In genomic region chr15:65530318-65531111, GRCh38 we compare ENCODE assay signal across 8 cellular contexts. TPM values are rescaled to one million over a fixed set of nuclear protein-coding genes. Genes with fewer than 3 reads are reported as not detected.
A peak's percentile ranks its signal among the peaks of the same experiment; 100 is the strongest.
DNase-seq lines count a peak whose midpoint lies in the region; ATAC-seq and TF ChIP-seq lines count a peak whose summit lies in the region.

HACD3 (plus strand) TSS chr15:65530463; CDS start chr15:65530632, 169 bp downstream.

- H3K36me3 ChIP-seq in HEK293 (ENCODE audit: control insufficient read depth in 2 of 2, insufficient read depth in 1 of 2, low read length in 2 of 2) (peaks cover 3 to 6% of the 10 kb centered on the region in 2 experiments; a peak in 2 of 3 replicates), thoracic aorta (no peaks in the 10 kb centered on the region)

- POLR2A ChIA-PET in HEK293 (lab: Yijun Ruan, JAX): interaction anchor here (0.6 to 3.0 kb wide), 12 partner anchors 8 to 339 kb away, joined by 3 to 37 read pairs (median 4); partner anchors contain the start of genes DENND4A, DPP8, INTS14 and RAB11A

- ATAC-seq in activated naive CD4-positive, alpha-beta T cell treated with anti-CD3 and anti-CD28 coated beads, Interleukin-2, amount 50 U/mL, for 72 hours: peak; percentile 96 to 97
- ATAC-seq in thoracic aorta (ENCODE audit: insufficient number of reproducible peaks, low FRiP score, low read depth): peak; percentile 86

- CTCF ChIA-PET in HEK293 (lab: Yijun Ruan, JAX): interaction anchor here (0.6 to 3.9 kb wide), 7 partner anchors 9 to 441 kb away, joined by 3 to 18 read pairs (median 3); no protein-coding TSS in a partner anchor

- H3K4me1 Mint-ChIP-seq in glutamatergic neuron (ENCODE audit: low read depth, unreplicated experiment) (peaks cover 28% of the 10 kb centered on the region), osteocyte (ENCODE audit: unreplicated experiment) (peaks cover 43% of the 10 kb centered on the region)

- H3K9me3 Mint-ChIP-seq in activated naive CD4-positive, alpha-beta T cell treated with anti-CD3 and anti-CD28 coated beads, Interleukin-2, amount 50 U/mL, for 72 hours: no peaks in the 10 kb centered on the region
- H3K9me3 Mint-ChIP-seq in glutamatergic neuron (ENCODE audit: unreplicated experiment) (peaks cover 6% of the 10 kb centered on the region), osteocyte (ENCODE audit: unreplicated experiment) (no peaks in the 10 kb centered on the region)

- TF ChIP-seq CTCF in HEK293 (tag by site-specific recombination; IDR thresholded peaks at IDR 0.05): peak; percentile 67
- no peak for TF ChIP-seq CTCF in glutamatergic neuron (IDR thresholded peaks at IDR 0.05; ENCODE audit: partially characterized antibody, unreplicated experiment)
- TF ChIP-seq CTCF in osteocyte (IDR thresholded peaks at IDR 0.05): no peak
- TF ChIP-seq CTCF in thoracic aorta (IDR thresholded peaks at IDR 0.05): no peak

- no peaks in the 10 kb centered on the region for H3K9me3 ChIP-seq in HEK293 (ENCODE audit: control insufficient read depth, insufficient read depth, low read depth, low read length)
- no peaks in the 10 kb centered on the region for H3K9me3 ChIP-seq in thoracic aorta

- H3K4me1 ChIP-seq in HEK293 (ENCODE audit: control insufficient read depth, insufficient read depth, low read length) (peaks cover 30% of the 10 kb centered on the region), thoracic aorta (ENCODE audit: control insufficient read depth in 1 of 2, low read depth in 2 of 2) (peaks cover 0 to 23% of the 10 kb centered on the region in 2 donors)

- no peaks in the 10 kb centered on the region for H3K27me3 ChIP-seq in thoracic aorta (replicated peaks; ENCODE audit: insufficient read depth)

- peak within 1 kb of the TSS; percentile 89 for H3K4me3 ChIP-seq in HEK293 (ENCODE audit: low read depth, low read length)
- H3K4me3 ChIP-seq in thoracic aorta: peak within 1 kb of the TSS; percentile 99

- peak within 1 kb of the TSS; percentile 99 for H3K27ac ChIP-seq in HEK293 (ENCODE audit: extremely low read depth, low read depth, low read length)
- H3K27ac ChIP-seq in thoracic aorta: peak within 1 kb of the TSS; percentile 49 to 59

- no peaks in the 10 kb centered on the region for H3K36me3 Mint-ChIP-seq in activated naive CD4-positive, alpha-beta T cell treated with anti-CD3 and anti-CD28 coated beads, Interleukin-2, amount 50 U/mL, for 72 hours
- H3K36me3 Mint-ChIP-seq in glutamatergic neuron (ENCODE audit: unreplicated experiment) (no peaks in the 10 kb centered on the region), osteocyte (ENCODE audit: unreplicated experiment) (no peaks in the 10 kb centered on the region)

- H3K27me3 Mint-ChIP-seq in glutamatergic neuron (ENCODE audit: unreplicated experiment): peaks cover 8% of the 10 kb centered on the region
- no peaks in the 10 kb centered on the region for H3K27me3 Mint-ChIP-seq in osteocyte (ENCODE audit: unreplicated experiment)

- H3K27ac Mint-ChIP-seq in activated naive CD4-positive, alpha-beta T cell treated with anti-CD3 and anti-CD28 coated beads, Interleukin-2, amount 50 U/mL, for 72 hours: peak within 1 kb of the TSS; percentile 34 to 87
- H3K27ac Mint-ChIP-seq in glutamatergic neuron (ENCODE audit: unreplicated experiment) (peak within 1 kb of the TSS; percentile 93), osteocyte (ENCODE audit: unreplicated experiment) (peak within 1 kb of the TSS; percentile 72)

- H3K4me3 Mint-ChIP-seq in glutamatergic neuron (ENCODE audit: unreplicated experiment) (peak within 1 kb of the TSS; percentile 87), osteocyte (ENCODE audit: unreplicated experiment) (peak within 1 kb of the TSS; percentile 82)

- peak; percentile 49 for DNase-seq in GF-D8 (lab: John Stamatoyannopoulos, UW)
- DNase-seq in NCI-H1048 (lab: John Stamatoyannopoulos, UW): peak; percentile 82
- peak; percentile 69 for DNase-seq in SKM-1 treated with dmso at 0.1 percent for 144 hours (lab: John Stamatoyannopoulos, UW; ENCODE audit: unreplicated experiment)
- peak; percentile 89 to 97 for DNase-seq in activated naive CD4-positive, alpha-beta T cell treated with anti-CD3 and anti-CD28 coated beads, Interleukin-2, amount 50 U/mL, for 72 hours (ENCODE audit: low spot score in 2 of 2)
- DNase-seq in glutamatergic neuron: peak; percentile 95
- DNase-seq in osteocyte (ENCODE audit: extremely low spot score, unreplicated experiment): peak; percentile 96
- peak; percentile 37 for DNase-seq in thoracic aorta (ENCODE audit: low spot score)

TF ChIP-seq in HEK293, 187 proteins besides CTCF, POLR2A, EP300 and RAD21 (continues in another document):
- TF ChIP-seq ZNF19 (tag by site-specific recombination; IDR thresholded peaks at IDR 0.05; ENCODE audit: low read depth) (no peak), ZNF658 (tag by site-specific recombination; IDR thresholded peaks at IDR 0.05) (no peak), ZNF660 (tag by site-specific recombination; IDR thresholded peaks at IDR 0.05) (peak; percentile 54; the same call in 1 of the 2 replicates), ZNF214 (tag by site-specific recombination; IDR thresholded peaks at IDR 0.05; ENCODE audit: borderline replicate concordance) (no peak), ZNF157 (tag by site-specific recombination; IDR thresholded peaks at IDR 0.05) (no peak), ZNF354C (tag by site-specific recombination; IDR thresholded peaks at IDR 0.05; ENCODE audit: borderline replicate concordance, low read depth) (no peak), ZNF274 (IDR thresholded peaks at IDR 0.05; ENCODE audit: low read length) (no peak), ZNF274 (tag by site-specific recombination; IDR thresholded peaks at IDR 0.05; ENCODE audit: borderline replicate concordance) (no peak), IKZF3 (tag by site-specific recombination; IDR thresholded peaks at IDR 0.05) (no peak; the same call in 1 of the 2 replicates), PRDM6 (tag by site-specific recombination; IDR thresholded peaks at IDR 0.05) (no peak), ZNF146 (tag by site-specific recombination; IDR thresholded peaks at IDR 0.05) (peak; percentile 18; the same call in 1 of the 2 replicates), ZNF830 (tag by site-specific recombination; IDR thresholded peaks at IDR 0.05; ENCODE audit: low read depth) (no peak), KLF10 (tag by site-specific recombination; IDR thresholded peaks at IDR 0.05) (peak; percentile 94; the same call in 1 of the 2 replicates)
- TF ChIP-seq, protein P1, sequence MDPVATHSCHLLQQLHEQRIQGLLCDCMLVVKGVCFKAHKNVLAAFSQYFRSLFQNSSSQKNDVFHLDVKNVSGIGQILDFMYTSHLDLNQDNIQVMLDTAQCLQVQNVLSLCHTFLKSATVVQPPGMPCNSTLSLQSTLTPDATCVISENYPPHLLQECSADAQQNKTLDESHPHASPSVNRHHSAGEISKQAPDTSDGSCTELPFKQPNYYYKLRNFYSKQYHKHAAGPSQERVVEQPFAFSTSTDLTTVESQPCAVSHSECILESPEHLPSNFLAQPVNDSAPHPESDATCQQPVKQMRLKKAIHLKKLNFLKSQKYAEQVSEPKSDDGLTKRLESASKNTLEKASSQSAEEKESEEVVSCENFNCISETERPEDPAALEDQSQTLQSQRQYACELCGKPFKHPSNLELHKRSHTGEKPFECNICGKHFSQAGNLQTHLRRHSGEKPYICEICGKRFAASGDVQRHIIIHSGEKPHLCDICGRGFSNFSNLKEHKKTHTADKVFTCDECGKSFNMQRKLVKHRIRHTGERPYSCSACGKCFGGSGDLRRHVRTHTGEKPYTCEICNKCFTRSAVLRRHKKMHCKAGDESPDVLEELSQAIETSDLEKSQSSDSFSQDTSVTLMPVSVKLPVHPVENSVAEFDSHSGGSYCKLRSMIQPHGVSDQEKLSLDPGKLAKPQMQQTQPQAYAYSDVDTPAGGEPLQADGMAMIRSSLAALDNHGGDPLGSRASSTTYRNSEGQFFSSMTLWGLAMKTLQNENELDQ (tag by site-specific recombination; IDR thresholded peaks at IDR 0.05; ENCODE audit: low read depth): no peak
- TF ChIP-seq, protein P2, sequence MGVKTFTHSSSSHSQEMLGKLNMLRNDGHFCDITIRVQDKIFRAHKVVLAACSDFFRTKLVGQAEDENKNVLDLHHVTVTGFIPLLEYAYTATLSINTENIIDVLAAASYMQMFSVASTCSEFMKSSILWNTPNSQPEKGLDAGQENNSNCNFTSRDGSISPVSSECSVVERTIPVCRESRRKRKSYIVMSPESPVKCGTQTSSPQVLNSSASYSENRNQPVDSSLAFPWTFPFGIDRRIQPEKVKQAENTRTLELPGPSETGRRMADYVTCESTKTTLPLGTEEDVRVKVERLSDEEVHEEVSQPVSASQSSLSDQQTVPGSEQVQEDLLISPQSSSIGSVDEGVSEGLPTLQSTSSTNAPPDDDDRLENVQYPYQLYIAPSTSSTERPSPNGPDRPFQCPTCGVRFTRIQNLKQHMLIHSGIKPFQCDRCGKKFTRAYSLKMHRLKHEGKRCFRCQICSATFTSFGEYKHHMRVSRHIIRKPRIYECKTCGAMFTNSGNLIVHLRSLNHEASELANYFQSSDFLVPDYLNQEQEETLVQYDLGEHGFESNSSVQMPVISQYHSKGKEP (tag by site-specific recombination; IDR thresholded peaks at IDR 0.05): peak; percentile 66

RNA-seq across cellular contexts. Expression of gene HACD3, which starts in this region (rescaled TPM):
- 10 to 100 TPM; 23.3 to 45.0 TPM for total RNA-seq in activated naive CD4-positive, alpha-beta T cell treated with anti-CD3 and anti-CD28 coated beads, Interleukin-2, amount 50 U/mL, for 72 hours
- total RNA-seq in glutamatergic neuron (ENCODE audit: unreplicated experiment) (200 TPM), osteocyte (81.8 and 83.2 TPM in 2 replicates), thoracic aorta (10 to 100 TPM; 20.0 to 31.0 TPM)

Comparison
In these comparisons a context has a peak if more than half of its experiments do, and no peak if none do; other contexts are left out.
1. Peak in every context shown above with its lines: DNase-seq, ATAC-seq, H3K4me3 ChIP-seq and H3K27ac ChIP-seq.
2. DNase-seq: peak in every context shown above with its lines; median percentile 96 in osteocyte; 95 in glutamatergic neuron; 93 in activated naive CD4-positive, alpha-beta T cell treated with anti-CD3 and anti-CD28 coated beads, Interleukin-2, amount 50 U/mL, for 72 hours; 82 in NCI-H1048; 69 in SKM-1 treated with dmso at 0.1 percent for 144 hours; 49 in GF-D8; 37 in thoracic aorta.